16 cellular contexts compared by ENCODE assay signal in genomic region chr7:108261560-108262255, GRCh38.
DNase-seq lines count a peak whose midpoint lies in the region; ATAC-seq lines count a peak whose summit lies in the region.
"Had no signal": no experiment of that assay in that cellular context is flagged by ENCODE, and none has a peak within 500 bp of the region (broad histone marks: within the 10 kb centered on the region; RNA-seq: fewer than 3 reads in every experiment).

No MANE protein-coding gene starts in this region.

- ATAC-seq in HG03342 (IDR thresholded peaks at IDR 0.05; ENCODE audit: unreplicated experiment) = no peak

- DNase-seq in NCI-H2171 treated with DMSO at 0.1 percent for 48 hours (lab: John Stamatoyannopoulos, UW) (peak; percentile 63), NCI-H2171 (lab: John Stamatoyannopoulos, UW) (no peak), LHCN-M2 (ENCODE audit: low read depth) (peak; percentile 32), NCI-H2107 treated with DMSO at 0.1 percent for 48 hours (lab: John Stamatoyannopoulos, UW; ENCODE audit: unreplicated experiment) (peak; percentile 90), iris pigment epithelial cell (ENCODE audit: low read depth) (peak; percentile 20), SHP77 treated with DMSO at 0.1 percent for 48 hours (lab: John Stamatoyannopoulos, UW) (no peak)
- no peak for DNase-seq in stimulated activated CD4-positive, alpha-beta T cell treated with anti-CD3 and anti-CD28 coated beads, Interleukin-15, amount 100 ng/mL, for 24 hours
- DNase-seq: Caco-2, GOT3, HFFc6, KG1, NCI-H526 treated with DMSO at 0.1 percent for 48 hours, PC-9, SK-N-SH, T-helper 1 cell had no signal

Comparison
In these comparisons a context has a peak if more than half of its experiments do, and no peak if none do; other contexts are left out.
1. DNase-seq: peak in NCI-H2171 treated with DMSO at 0.1 percent for 48 hours (single experiment), LHCN-M2 (single experiment), NCI-H2107 treated with DMSO at 0.1 percent for 48 hours (single experiment) and iris pigment epithelial cell (single experiment); none in NCI-H2171 (single experiment), SHP77 treated with DMSO at 0.1 percent for 48 hours (single experiment) and stimulated activated CD4-positive, alpha-beta T cell treated with anti-CD3 and anti-CD28 coated beads, Interleukin-15, amount 100 ng/mL, for 24 hours (single experiment).